In genomic region chr7:45856888-45857287, GRCh38 we compare ENCODE assay signal across 2 cellular contexts. TPM values are rescaled to one million over a fixed set of nuclear protein-coding genes. Genes with fewer than 3 reads are reported as not detected.
"Had no signal": no experiment of that assay in that cellular context is flagged by ENCODE, and none has a peak within 500 bp of the region (broad histone marks: within the 10 kb centered on the region; RNA-seq: fewer than 3 reads in every experiment).

No MANE protein-coding gene starts in this region.

RNA-seq across cellular contexts. Expression of gene CCDC201, which starts 16.0 kb away (rescaled TPM):
- total RNA-seq: G401, GM12878 had no signal

RNA-seq across cellular contexts. Expression of gene IGFBP1, which starts 31.4 kb away (rescaled TPM):
- total RNA-seq: G401 had no signal
- polyA plus RNA-seq: GM12878 had no signal
